9 cellular contexts compared by ENCODE assay signal in the genomic region with DNA sequence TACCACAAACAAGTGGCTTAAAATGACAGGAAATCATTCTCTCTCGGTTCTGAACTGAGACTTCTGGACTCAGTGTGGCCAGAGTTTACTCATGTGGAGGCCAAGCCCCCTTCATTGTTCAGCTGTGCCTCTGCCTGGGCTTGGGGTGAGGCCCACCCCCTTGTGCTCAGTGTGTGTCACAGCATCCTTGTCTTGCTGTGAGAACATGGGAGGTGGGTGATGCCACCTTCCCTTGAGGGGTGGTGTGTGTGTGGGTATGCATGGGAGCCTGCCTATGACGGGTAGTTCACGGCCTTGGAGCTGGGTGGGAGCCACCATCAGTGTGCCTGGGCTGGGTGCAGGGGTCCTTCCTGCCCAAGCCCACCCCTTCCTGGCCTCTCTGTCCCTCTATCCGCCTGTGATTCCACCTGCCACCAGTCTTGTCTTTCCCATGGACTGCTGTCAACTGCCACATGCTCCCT.
DNase-seq lines count a peak whose midpoint lies in the region; ATAC-seq and TF ChIP-seq lines count a peak whose summit lies in the region.
"Had no signal": no experiment of that assay in that cellular context is flagged by ENCODE, and none has a peak within 500 bp of the region (broad histone marks: within the 10 kb centered on the region; RNA-seq: fewer than 3 reads in every experiment).

No MANE protein-coding gene starts in this region.

- H3K14ac ChIP-seq in neuronal stem cell (ENCODE audit: low read length): no peak overlapping the region

- H3K4me3 ChIP-seq in neuronal stem cell (ENCODE audit: low read length in 2 of 2): peak overlapping the region in 1 of 2 donors; percentile 30
- H3K4me3 ChIP-seq: body of pancreas had no signal

- no peaks in the 10 kb centered on the region for H3K36me3 ChIP-seq in neuronal stem cell (replicated peaks in 1 of 2; ENCODE audit: control insufficient read depth in 2 of 2, insufficient read depth in 2 of 2, low read length in 2 of 2)

- H3K4ac ChIP-seq in neuronal stem cell (ENCODE audit: low read length): no peak overlapping the region

- H3K27me3 ChIP-seq in neuronal stem cell (ENCODE audit: control insufficient read depth in 3 of 3, insufficient read depth in 3 of 3, low read depth in 1 of 3, low read length in 3 of 3): peaks cover 0 to 8% (median 0%) of the 10 kb centered on the region in 3 experiments
- H3K27me3 ChIP-seq: body of pancreas had no signal

- H2BK15ac ChIP-seq in neuronal stem cell (ENCODE audit: low read length): no peak overlapping the region

- no peak overlapping the region for H2BK120ac ChIP-seq in neuronal stem cell (ENCODE audit: low read depth, low read length)

- DNase-seq in HuH-7.5 (ENCODE audit: low spot score) (peak; percentile 19), dermis microvascular lymphatic vessel endothelial cell (ENCODE audit: low read depth in 2 of 2) (peak; percentile 64 to 98), neuronal stem cell (ENCODE audit: low spot score) (no peak), amygdala (lab: John Stamatoyannopoulos, UW) (no peak)
- DNase-seq: activated CD8-positive, alpha-beta memory T cell treated with anti-CD3 and anti-CD28 coated beads, Interleukin-2, amount 10 ng/mL, durations not matched to agents 7 days and 5 days had no signal

- H3K27ac ChIP-seq in neuronal stem cell (replicated peaks; ENCODE audit: low read length): no peak overlapping the region
- H3K27ac ChIP-seq: body of pancreas had no signal

- ATAC-seq in HG02571 (IDR thresholded peaks at IDR 0.05; ENCODE audit: unreplicated experiment) (no peak), GM19023 (IDR thresholded peaks at IDR 0.05; ENCODE audit: unreplicated experiment) (no peak)
- ATAC-seq: activated CD8-positive, alpha-beta memory T cell treated with anti-CD3 and anti-CD28 coated beads, Interleukin-2, amount 10 ng/mL, durations not matched to agents 7 days and 5 days; body of pancreas had no signal

- WGBS in neuronal stem cell (ENCODE audit: extremely low coverage in 2 of 2, insufficient read length in 2 of 2, insufficient replicate concordance in 1 of 2), 2 donors: no CpG with 5 or more reads among the region's 4 CpGs

- H2BK5ac ChIP-seq in neuronal stem cell (ENCODE audit: low read length): no peak overlapping the region

- no peaks in the 10 kb centered on the region for H3K79me1 ChIP-seq in neuronal stem cell (ENCODE audit: low read depth, low read length)

- H4K8ac ChIP-seq in neuronal stem cell (ENCODE audit: low read depth, low read length): no peak overlapping the region

- H2AFZ ChIP-seq in neuronal stem cell (ENCODE audit: low read length): no peak overlapping the region

- no peak overlapping the region for H3K9ac ChIP-seq in neuronal stem cell (ENCODE audit: low read depth, low read length, poor library complexity)

- H4K91ac ChIP-seq in neuronal stem cell (ENCODE audit: low read depth, low read length, poor library complexity): no peak overlapping the region

- no peak overlapping the region for H2BK12ac ChIP-seq in neuronal stem cell (ENCODE audit: low read length)

- peaks cover 0 to 5% of the 10 kb centered on the region in 2 donors for H3K4me1 ChIP-seq in neuronal stem cell (ENCODE audit: control insufficient read depth in 2 of 2, insufficient read depth in 1 of 2, low read depth in 1 of 2, low read length in 2 of 2)
- H3K4me1 ChIP-seq: body of pancreas had no signal

- H3K23ac ChIP-seq in neuronal stem cell (ENCODE audit: low read depth, low read length, poor library complexity): peak overlapping the region; percentile 44

- peak overlapping the region; percentile 18 for H2AK5ac ChIP-seq in neuronal stem cell (ENCODE audit: low read depth, low read length)

- TF ChIP-seq CTCF in GM12873 (IDR thresholded peaks at IDR 0.05; ENCODE audit: insufficient read depth, low read depth, low read length, missing control alignments): peak; percentile 33

- H3K9me3 ChIP-seq in neuronal stem cell (replicated peaks in 1 of 2; ENCODE audit: control insufficient read depth in 2 of 2, insufficient read depth in 1 of 2, low read depth in 1 of 2, low read length in 2 of 2): no peaks in the 10 kb centered on the region
- H3K9me3 ChIP-seq: body of pancreas had no signal

- no peak overlapping the region for H3K4me2 ChIP-seq in neuronal stem cell (ENCODE audit: insufficient read depth, low read length, poor library complexity, severe bottlenecking)

- peak overlapping the region; percentile 31 for H3K18ac ChIP-seq in neuronal stem cell (ENCODE audit: low read length)

Comparison
In these comparisons a context has a peak if more than half of its experiments do, and no peak if none do; other contexts are left out.
1. DNase-seq: peak in HuH-7.5 (single experiment) and dermis microvascular lymphatic vessel endothelial cell (2 of 2); none in neuronal stem cell (single experiment) and amygdala (0 of 56).